8 cellular contexts compared by ENCODE assay signal in genomic region chr11:43311791-43312607, GRCh38. TPM values are rescaled to one million over a fixed set of nuclear protein-coding genes. Genes with fewer than 3 reads are reported as not detected.
DNase-seq lines count a peak whose midpoint lies in the region; ATAC-seq, FAIRE-seq and TF ChIP-seq lines count a peak whose summit lies in the region.

TSS of gene API5 (plus strand) at chr11:43311996. CDS start at chr11:43312128, 132 bp downstream.

- peak within 1 kb of the TSS; percentile 72 to 78 for H3K27ac ChIP-seq in kidney (ENCODE audit: low read depth in 2 of 2, low read length in 2 of 2)

- no peaks in the 10 kb centered on the region for H3K27me3 ChIP-seq in BE2C

- TF ChIP-seq POLR2A in GM19193 (IDR thresholded peaks at IDR 0.05; ENCODE audit: extremely low read depth, insufficient read depth, insufficient read length): peak; percentile 92

- no peak for FAIRE-seq in kidney (lab: Jason Lieb, UNC)

- no peaks in the 10 kb centered on the region for H3K4me1 ChIP-seq in BE2C
- peaks cover 3 to 8% of the 10 kb centered on the region in 2 donors for H3K4me1 ChIP-seq in kidney (ENCODE audit: control insufficient read depth in 1 of 2, insufficient read depth in 1 of 2, low read depth in 1 of 2, low read length in 2 of 2)

- H3K4me3 ChIP-seq in BE2C (ENCODE audit: low read depth, low read length) (peak within 1 kb of the TSS; percentile 87), kidney (ENCODE audit: low read length in 2 of 2) (peak within 1 kb of the TSS; percentile 94 to 96)

- ATAC-seq in HG03439 (IDR thresholded peaks at IDR 0.05; ENCODE audit: unreplicated experiment): peak; percentile 99

- intact Hi-C loops in kidney (cut with DNase I): no loop called here

- peak; percentile 88 for DNase-seq in BE2C
- DNase-seq in NCI-H510A (lab: John Stamatoyannopoulos, UW): peak; percentile 89
- peak; percentile 88 for DNase-seq in activated CD4-positive, alpha-beta T cell treated with anti-CD3 and anti-CD28 coated beads for 1 hour
- peak; percentile 87 for DNase-seq in cerebellum (ENCODE audit: low spot score)
- peak; percentile 96 for DNase-seq in kidney
- peak; percentile 94 for DNase-seq in stimulated activated CD4-positive, alpha-beta T cell treated with anti-CD3 and anti-CD28 coated beads, Interleukin-15, amount 100 ng/mL, for 24 hours

- peak within 1 kb of the TSS; percentile 85 to 94 for H3K9ac ChIP-seq in kidney (ENCODE audit: low read length in 2 of 2)

- peak; percentile 62 for TF ChIP-seq CTCF in BE2C (IDR thresholded peaks at IDR 0.05; ENCODE audit: low read depth, low read length)
- TF ChIP-seq CTCF in kidney (IDR thresholded peaks at IDR 0.05; ENCODE audit: borderline replicate concordance, extremely low read depth, insufficient read depth): peak; percentile 82

- H3K9me3 ChIP-seq in BE2C (no peaks in the 10 kb centered on the region), kidney (ENCODE audit: control insufficient read depth in 1 of 2, low read length in 2 of 2) (no peaks in the 10 kb centered on the region)

- H3K36me3 ChIP-seq in BE2C: no peaks in the 10 kb centered on the region
- no peaks in the 10 kb centered on the region for H3K36me3 ChIP-seq in kidney (ENCODE audit: control insufficient read depth in 1 of 2, insufficient read depth in 2 of 2, low read length in 2 of 2)

RNA-seq across cellular contexts. Expression of gene API5, which starts in this region (rescaled TPM):
- polyA plus RNA-seq in BE2C (2012; ENCODE audit: insufficient read depth, insufficient read length, low read depth): 31.7 TPM
- 82.0 TPM for total RNA-seq in cerebellum
- 89.0 TPM for total RNA-seq in kidney
- polyA plus RNA-seq in kidney (ENCODE audit: insufficient read depth, low read depth, low replicate concordance): 48.5 TPM

Comparison
In these comparisons a context has a peak if more than half of its experiments do, and no peak if none do; other contexts are left out.
1. Peak in every context shown above with its lines: DNase-seq, ATAC-seq, H3K4me3 ChIP-seq and H3K27ac ChIP-seq.